Comparison of ENCODE assay signal across 1 cellular context in the genomic region with DNA sequence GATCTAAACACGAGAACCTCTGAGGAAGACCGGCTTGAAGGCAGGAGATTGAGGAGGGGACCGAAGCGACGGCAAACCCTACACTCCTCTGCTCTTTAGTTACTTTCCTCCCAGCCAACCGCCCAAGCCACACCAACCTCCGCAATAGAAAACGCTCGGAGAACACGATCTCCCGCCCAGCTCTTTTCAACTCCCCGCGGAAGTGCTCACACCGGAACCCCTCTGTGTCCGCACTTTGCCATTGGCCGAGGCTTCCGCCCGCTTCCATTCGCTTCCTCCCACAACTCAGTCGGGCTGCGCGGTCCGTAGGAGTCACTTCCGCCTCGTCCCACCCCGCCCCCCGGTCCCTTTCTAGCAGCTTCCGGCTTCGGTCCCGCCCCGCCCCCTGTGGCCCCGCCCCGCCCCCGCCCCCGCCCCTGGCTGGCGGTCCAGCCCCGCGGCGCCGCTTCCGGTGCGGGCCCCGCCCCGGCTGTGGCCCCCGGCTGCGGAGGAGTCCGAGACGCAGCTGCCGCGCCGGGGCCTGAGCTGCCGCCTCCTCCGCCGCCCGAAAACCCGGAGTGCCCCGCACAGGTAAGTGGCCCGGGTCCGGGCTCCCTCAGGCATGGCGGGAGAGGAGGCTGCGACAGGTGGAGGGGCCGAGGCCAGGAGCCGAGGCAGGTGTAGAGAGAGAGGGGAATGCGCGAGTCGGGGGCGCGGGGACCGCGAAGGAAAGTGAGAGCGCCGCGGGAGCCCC.
TF ChIP-seq lines count a peak whose summit lies in the region.

A gene with protein sequence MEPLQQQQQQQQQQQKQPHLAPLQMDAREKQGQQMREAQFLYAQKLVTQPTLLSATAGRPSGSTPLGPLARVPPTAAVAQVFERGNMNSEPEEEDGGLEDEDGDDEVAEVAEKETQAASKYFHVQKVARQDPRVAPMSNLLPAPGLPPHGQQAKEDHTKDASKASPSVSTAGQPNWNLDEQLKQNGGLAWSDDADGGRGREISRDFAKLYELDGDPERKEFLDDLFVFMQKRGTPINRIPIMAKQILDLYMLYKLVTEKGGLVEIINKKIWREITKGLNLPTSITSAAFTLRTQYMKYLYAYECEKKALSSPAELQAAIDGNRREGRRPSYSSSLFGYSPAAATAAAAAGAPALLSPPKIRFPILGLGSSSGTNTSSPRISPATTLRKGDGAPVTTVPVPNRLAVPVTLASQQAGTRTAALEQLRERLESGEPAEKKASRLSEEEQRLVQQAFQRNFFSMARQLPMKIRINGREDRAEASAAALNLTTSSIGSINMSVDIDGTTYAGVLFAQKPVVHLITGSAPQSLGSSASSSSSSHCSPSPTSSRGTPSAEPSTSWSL (plus strand): TSS at position 460 of the 733 bp plus-strand sequence. CDS start 2,717 bp downstream, outside the sequence.

TF ChIP-seq in SK-N-SH, 30 proteins besides CTCF, POLR2A, EP300 and RAD21 (continued from another document):
- TF ChIP-seq, protein P1, sequence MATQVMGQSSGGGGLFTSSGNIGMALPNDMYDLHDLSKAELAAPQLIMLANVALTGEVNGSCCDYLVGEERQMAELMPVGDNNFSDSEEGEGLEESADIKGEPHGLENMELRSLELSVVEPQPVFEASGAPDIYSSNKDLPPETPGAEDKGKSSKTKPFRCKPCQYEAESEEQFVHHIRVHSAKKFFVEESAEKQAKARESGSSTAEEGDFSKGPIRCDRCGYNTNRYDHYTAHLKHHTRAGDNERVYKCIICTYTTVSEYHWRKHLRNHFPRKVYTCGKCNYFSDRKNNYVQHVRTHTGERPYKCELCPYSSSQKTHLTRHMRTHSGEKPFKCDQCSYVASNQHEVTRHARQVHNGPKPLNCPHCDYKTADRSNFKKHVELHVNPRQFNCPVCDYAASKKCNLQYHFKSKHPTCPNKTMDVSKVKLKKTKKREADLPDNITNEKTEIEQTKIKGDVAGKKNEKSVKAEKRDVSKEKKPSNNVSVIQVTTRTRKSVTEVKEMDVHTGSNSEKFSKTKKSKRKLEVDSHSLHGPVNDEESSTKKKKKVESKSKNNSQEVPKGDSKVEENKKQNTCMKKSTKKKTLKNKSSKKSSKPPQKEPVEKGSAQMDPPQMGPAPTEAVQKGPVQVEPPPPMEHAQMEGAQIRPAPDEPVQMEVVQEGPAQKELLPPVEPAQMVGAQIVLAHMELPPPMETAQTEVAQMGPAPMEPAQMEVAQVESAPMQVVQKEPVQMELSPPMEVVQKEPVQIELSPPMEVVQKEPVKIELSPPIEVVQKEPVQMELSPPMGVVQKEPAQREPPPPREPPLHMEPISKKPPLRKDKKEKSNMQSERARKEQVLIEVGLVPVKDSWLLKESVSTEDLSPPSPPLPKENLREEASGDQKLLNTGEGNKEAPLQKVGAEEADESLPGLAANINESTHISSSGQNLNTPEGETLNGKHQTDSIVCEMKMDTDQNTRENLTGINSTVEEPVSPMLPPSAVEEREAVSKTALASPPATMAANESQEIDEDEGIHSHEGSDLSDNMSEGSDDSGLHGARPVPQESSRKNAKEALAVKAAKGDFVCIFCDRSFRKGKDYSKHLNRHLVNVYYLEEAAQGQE (IDR thresholded peaks at IDR 0.05; ENCODE audit: low read depth, low read length), result no peak
- TF ChIP-seq RXRA (IDR thresholded peaks at IDR 0.05; ENCODE audit: borderline replicate concordance, low read depth), result no peak
- TF ChIP-seq POLR2AphosphoS5 (IDR thresholded peaks at IDR 0.05; ENCODE audit: low read depth, low read length), result peak; percentile 82
- no peak for TF ChIP-seq YY1 (IDR thresholded peaks at IDR 0.05; ENCODE audit: low read depth)
- TF ChIP-seq NFIC (IDR thresholded peaks at IDR 0.05; ENCODE audit: borderline replicate concordance), result no peak
- TF ChIP-seq, protein P2, sequence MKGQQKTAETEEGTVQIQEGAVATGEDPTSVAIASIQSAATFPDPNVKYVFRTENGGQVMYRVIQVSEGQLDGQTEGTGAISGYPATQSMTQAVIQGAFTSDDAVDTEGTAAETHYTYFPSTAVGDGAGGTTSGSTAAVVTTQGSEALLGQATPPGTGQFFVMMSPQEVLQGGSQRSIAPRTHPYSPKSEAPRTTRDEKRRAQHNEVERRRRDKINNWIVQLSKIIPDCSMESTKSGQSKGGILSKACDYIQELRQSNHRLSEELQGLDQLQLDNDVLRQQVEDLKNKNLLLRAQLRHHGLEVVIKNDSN (IDR thresholded peaks at IDR 0.05; ENCODE audit: borderline replicate concordance, low read depth), result no peak
- TF ChIP-seq, protein P3, sequence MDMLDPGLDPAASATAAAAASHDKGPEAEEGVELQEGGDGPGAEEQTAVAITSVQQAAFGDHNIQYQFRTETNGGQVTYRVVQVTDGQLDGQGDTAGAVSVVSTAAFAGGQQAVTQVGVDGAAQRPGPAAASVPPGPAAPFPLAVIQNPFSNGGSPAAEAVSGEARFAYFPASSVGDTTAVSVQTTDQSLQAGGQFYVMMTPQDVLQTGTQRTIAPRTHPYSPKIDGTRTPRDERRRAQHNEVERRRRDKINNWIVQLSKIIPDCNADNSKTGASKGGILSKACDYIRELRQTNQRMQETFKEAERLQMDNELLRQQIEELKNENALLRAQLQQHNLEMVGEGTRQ (IDR thresholded peaks at IDR 0.05; ENCODE audit: borderline replicate concordance, low read depth, low read length), result no peak
- TF ChIP-seq FOSL2 (IDR thresholded peaks at IDR 0.05; ENCODE audit: borderline replicate concordance, low read depth), result no peak
- no peak for TF ChIP-seq RCOR1 (IDR thresholded peaks at IDR 0.05; ENCODE audit: low read length)
- TF ChIP-seq FOXM1 (IDR thresholded peaks at IDR 0.05; ENCODE audit: low read depth), result no peak
- peak; percentile 95 for TF ChIP-seq ELF1 (IDR thresholded peaks at IDR 0.05)
- TF ChIP-seq JUND (IDR thresholded peaks at IDR 0.05), result no peak
- no peak for TF ChIP-seq SMC3 (IDR thresholded peaks at IDR 0.05; ENCODE audit: low read depth, low read length)
- TF ChIP-seq MXI1 (IDR thresholded peaks at IDR 0.05; ENCODE audit: low read depth, low read length), result peak; percentile 85
- TF ChIP-seq CHD2 (IDR thresholded peaks at IDR 0.05; ENCODE audit: low read length, partially characterized antibody), result peak; percentile 92
- no peak for TF ChIP-seq GATA2 (CRISPR knock-in tag; IDR thresholded peaks at IDR 0.05)
- no peak for TF ChIP-seq TEAD4 (IDR thresholded peaks at IDR 0.05; ENCODE audit: borderline replicate concordance, insufficient read depth)
- TF ChIP-seq, protein P4, sequence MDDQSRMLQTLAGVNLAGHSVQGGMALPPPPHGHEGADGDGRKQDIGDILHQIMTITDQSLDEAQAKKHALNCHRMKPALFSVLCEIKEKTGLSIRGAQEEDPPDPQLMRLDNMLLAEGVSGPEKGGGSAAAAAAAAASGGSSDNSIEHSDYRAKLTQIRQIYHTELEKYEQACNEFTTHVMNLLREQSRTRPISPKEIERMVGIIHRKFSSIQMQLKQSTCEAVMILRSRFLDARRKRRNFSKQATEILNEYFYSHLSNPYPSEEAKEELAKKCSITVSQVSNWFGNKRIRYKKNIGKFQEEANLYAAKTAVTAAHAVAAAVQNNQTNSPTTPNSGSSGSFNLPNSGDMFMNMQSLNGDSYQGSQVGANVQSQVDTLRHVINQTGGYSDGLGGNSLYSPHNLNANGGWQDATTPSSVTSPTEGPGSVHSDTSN (IDR thresholded peaks at IDR 0.05), result peak; percentile 80
- no peak; the same call in 1 of the 2 replicates for TF ChIP-seq IRF3 (IDR thresholded peaks at IDR 0.05; ENCODE audit: low read depth, low read length)
- TF ChIP-seq RFX5 (IDR thresholded peaks at IDR 0.05; ENCODE audit: low read length), result no peak
